Comparison of ENCODE assay signal across 8 cellular contexts in the genomic region with DNA sequence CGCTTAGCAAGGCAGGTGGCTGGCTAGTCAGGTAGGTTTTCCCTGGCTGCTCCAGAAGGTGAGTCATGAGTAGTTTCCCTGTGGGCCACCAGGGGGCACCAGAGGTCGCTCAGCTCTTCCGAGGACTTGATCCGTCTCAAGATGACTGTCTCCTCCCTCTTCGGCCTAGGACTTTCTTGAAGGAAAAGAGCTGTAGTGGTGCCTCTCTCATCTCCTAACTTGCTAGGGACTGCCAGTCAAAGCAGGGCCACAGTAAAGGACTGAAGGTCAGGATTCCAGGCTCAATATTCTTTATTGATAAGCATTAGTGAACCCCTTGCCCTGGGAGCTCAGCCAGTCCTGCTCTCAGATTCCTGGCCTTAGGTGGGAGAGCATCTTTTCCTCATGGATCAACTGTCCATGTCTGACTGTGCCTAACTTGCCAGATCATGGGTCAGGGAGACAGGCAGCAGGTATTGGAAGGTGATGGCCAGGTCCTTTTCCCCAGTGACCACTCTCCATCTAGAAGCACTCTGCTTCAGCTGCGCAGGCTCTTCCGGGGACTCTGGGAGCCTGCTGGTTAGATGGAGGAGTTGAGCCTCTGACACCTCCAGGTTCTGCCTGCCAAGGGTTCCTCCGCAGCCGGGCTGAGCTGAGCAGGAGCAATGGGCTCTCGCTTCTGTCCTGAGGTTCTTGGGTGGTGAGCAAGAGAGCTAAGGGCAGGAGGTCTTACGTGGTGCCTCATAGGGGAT. TPM values are rescaled to one million over a fixed set of nuclear protein-coding genes. Genes with fewer than 3 reads are reported as not detected.
DNase-seq lines count a peak whose midpoint lies in the region; FAIRE-seq and TF ChIP-seq lines count a peak whose summit lies in the region.

No MANE protein-coding gene starts in this region.

- peak; percentile 81 for DNase-seq in AG10803 (ENCODE audit: low read depth)
- peak; percentile 92 for DNase-seq in H7
- peak; percentile 78 for DNase-seq in NCI-H82 (lab: John Stamatoyannopoulos, UW)
- peak; percentile 30 to 51 for DNase-seq in activated CD8-positive, alpha-beta memory T cell treated with anti-CD3 and anti-CD28 coated beads for 1 hour (ENCODE audit: extremely low read depth in 1 of 2, low read depth in 1 of 2)
- DNase-seq in H1 (ENCODE audit: low read depth in 1 of 2, low spot score in 2 of 2) = peak in 1 of 2 experiments; percentile 76
- DNase-seq in mucosa of gallbladder (ENCODE audit: low spot score) = peak; percentile 76
- DNase-seq in NK-92 treated with Interleukin-12 subunit alpha and Interleukin-12 subunit beta, amount 100 ng/mL, for 24 hours (lab: John Stamatoyannopoulos, UW) = no peak

- H3K4me1 Mint-ChIP-seq in stimulated activated naive CD8-positive, alpha-beta T cell treated with anti-CD3 and anti-CD28 coated beads, Interleukin-15, Interleukin-2, amounts not matched to agents 100 ng/mL and 50 ng/mL, for 24 hours (ENCODE audit: low read depth) = peaks cover 70% of the 10 kb centered on the region

- H3K18ac ChIP-seq in H1 (ENCODE audit: extremely low read depth, low read length) = no peak overlapping the region

- peaks cover 2% of the 10 kb centered on the region; the same call in 1 of the 2 replicates for H3K79me1 ChIP-seq in H1 (ENCODE audit: low read depth, low read length)

- no peaks in the 10 kb centered on the region for H3K27me3 Mint-ChIP-seq in stimulated activated naive CD8-positive, alpha-beta T cell treated with anti-CD3 and anti-CD28 coated beads, Interleukin-15, Interleukin-2, amounts not matched to agents 100 ng/mL and 50 ng/mL, for 24 hours

- H3K4me2 ChIP-seq in H1 (ENCODE audit: insufficient read depth in 1 of 2, low read depth in 2 of 2, low read length in 2 of 2) = 0 out of 4 replicates have a peak overlapping the region, but pooled peaks of 1 of the 2 experiments have one; percentile 21

- no peak for TF ChIP-seq EP300 in H1 (IDR thresholded peaks at IDR 0.05; ENCODE audit: borderline replicate concordance in 1 of 2, low read depth in 2 of 2, low read length in 2 of 2)

- H3K4ac ChIP-seq in H1 (replicated peaks; ENCODE audit: insufficient read length, low read depth, low read length) = no peak overlapping the region

- peak overlapping the region; percentile 34 for H3K4me3 Mint-ChIP-seq in stimulated activated naive CD8-positive, alpha-beta T cell treated with anti-CD3 and anti-CD28 coated beads, Interleukin-15, Interleukin-2, amounts not matched to agents 100 ng/mL and 50 ng/mL, for 24 hours

- no peak overlapping the region; the same call in 1 of the 2 replicates for H4K8ac ChIP-seq in H1 (ENCODE audit: extremely low read depth, insufficient read depth, low read length)

- H3K23me2 ChIP-seq in H1 (ENCODE audit: low read depth, low read length) = peaks cover 8% of the 10 kb centered on the region; the same call in 1 of the 2 replicates

- WGBS in H1 (ENCODE audit: extremely low coverage in 1 of 2, insufficient coverage in 1 of 2, insufficient read length in 1 of 2, insufficient replicate concordance in 2 of 2, low coverage in 1 of 2, low lambda C conversion rate in 2 of 2, missing lambda C conversion rate in 1 of 2), 2 experiments = 61% methylated on average over 11 of the region's 11 CpGs; no CpG with 5 or more reads in 1 of the 2 experiments

- H2BK20ac ChIP-seq in H1 (ENCODE audit: low read length) = 0 out of 2 replicates have a peak overlapping the region, but pooled peaks have one; percentile 3

- peak; percentile 65 to 76 for TF ChIP-seq RAD21 in H1 (IDR thresholded peaks at IDR 0.05 in 1 of 2, conservative IDR thresholded peaks at IDR 0.05 in 1 of 2; ENCODE audit: low read depth in 2 of 2, low read length in 2 of 2)

- H3K27ac ChIP-seq in H1 (ENCODE audit: low read depth, low read length) = no peak overlapping the region

- H2BK5ac ChIP-seq in H1 (ENCODE audit: low read depth, low read length) = no peak overlapping the region

- H3K27ac Mint-ChIP-seq in stimulated activated naive CD8-positive, alpha-beta T cell treated with anti-CD3 and anti-CD28 coated beads, Interleukin-15, Interleukin-2, amounts not matched to agents 100 ng/mL and 50 ng/mL, for 24 hours = peak overlapping the region; percentile 70

- H2BK15ac ChIP-seq in H1 (ENCODE audit: low read length) = no peak overlapping the region

- peak overlapping the region; percentile 21; the same call in 1 of the 2 replicates for H2BK12ac ChIP-seq in H1 (ENCODE audit: low read depth, low read length)

- CTCF ChIA-PET in H1 (lab: Charles Lee; ENCODE audit: partially characterized antibody) = interaction anchor here (0.9 to 20.0 kb wide), 27 partner anchors 9 to 355 kb away, joined by 3 to 1305 read pairs (median 5); partner anchors contain the start of genes CLCF1, PPP1CA, RAD9A and SSH3

- no peaks in the 10 kb centered on the region for H3K36me3 Mint-ChIP-seq in stimulated activated naive CD8-positive, alpha-beta T cell treated with anti-CD3 and anti-CD28 coated beads, Interleukin-15, Interleukin-2, amounts not matched to agents 100 ng/mL and 50 ng/mL, for 24 hours (ENCODE audit: low read depth)

- no peak overlapping the region for H3K56ac ChIP-seq in H1 (replicated peaks; ENCODE audit: insufficient read length, low read depth, low read length)

- H3K9me3 Mint-ChIP-seq in stimulated activated naive CD8-positive, alpha-beta T cell treated with anti-CD3 and anti-CD28 coated beads, Interleukin-15, Interleukin-2, amounts not matched to agents 100 ng/mL and 50 ng/mL, for 24 hours = no peaks in the 10 kb centered on the region

- no peak for TF ChIP-seq POLR2A in H1 (IDR thresholded peaks at IDR 0.05; ENCODE audit: control extremely low read depth in 1 of 2, low read depth in 2 of 2, low read length in 2 of 2)

- H4K5ac ChIP-seq in H1 (ENCODE audit: insufficient read length, low read depth, low read length) = no peak overlapping the region

- no peak overlapping the region for H4K91ac ChIP-seq in H1 (replicated peaks; ENCODE audit: insufficient read length, low read length)

- peak; percentile 93 for TF ChIP-seq CTCF in AG10803 (conservative IDR thresholded peaks at IDR 0.05; ENCODE audit: low read length)
- TF ChIP-seq CTCF in H1 (IDR thresholded peaks at IDR 0.05; ENCODE audit: control extremely low read depth in 1 of 3, insufficient read depth in 1 of 3, low read depth in 1 of 3, low read length in 3 of 3) = peak; percentile 84 to 97 (median 89)

- FAIRE-seq in H1 (lab: Jason Lieb, UNC) = no peak

- POLR2A ChIA-PET in H1 (lab: Charles Lee; ENCODE audit: partially characterized antibody) = interaction anchor here (0.5 to 2.5 kb wide), 14 partner anchors 19 to 965 kb away, joined by 3 to 8 read pairs (median 3); partner anchors contain the start of gene RAD9A

- peaks cover 0 to 18% (median 13%) of the 10 kb centered on the region in 4 experiments; a peak in 6 of 7 replicates for H3K4me1 ChIP-seq in H1 (replicated peaks in 1 of 4; ENCODE audit: control insufficient read depth in 3 of 4, insufficient read depth in 4 of 4, low read length in 3 of 4)

- no peaks in the 10 kb centered on the region for H3K79me2 ChIP-seq in H1 (ENCODE audit: control insufficient read depth in 1 of 2, insufficient read depth in 2 of 2, low read length in 2 of 2)

- H3K27me3 ChIP-seq in H7 (ENCODE audit: control insufficient read depth, insufficient read depth, low read length) = no peaks in the 10 kb centered on the region
- H3K27me3 ChIP-seq in H1 (replicated peaks in 1 of 4; ENCODE audit: control insufficient read depth in 3 of 4, extremely low read depth in 1 of 4, insufficient read depth in 3 of 4, low read length in 3 of 4) = no peaks in the 10 kb centered on the region

- H3K36me3 ChIP-seq in H7 (replicated peaks; ENCODE audit: control insufficient read depth, insufficient read depth, low read length) = no peaks in the 10 kb centered on the region
- no peaks in the 10 kb centered on the region for H3K36me3 ChIP-seq in H1 (ENCODE audit: control insufficient read depth in 2 of 4, insufficient read depth in 4 of 4, low read length in 3 of 4)

- no peak overlapping the region for H2BK120ac ChIP-seq in H1 (replicated peaks; ENCODE audit: low read depth, low read length)

- H3K14ac ChIP-seq in H1 (ENCODE audit: insufficient read length) = no peak overlapping the region

- H3K23ac ChIP-seq in H1 (ENCODE audit: insufficient read length) = no peak overlapping the region

- H2AK5ac ChIP-seq in H1 (ENCODE audit: low read depth, low read length) = no peak overlapping the region

- no peak overlapping the region for H2AFZ ChIP-seq in H1 (ENCODE audit: low read length)

- H3K4me3 ChIP-seq in AG10803 (ENCODE audit: low read length) (peak overlapping the region; percentile 29), H7 (ENCODE audit: insufficient read depth, low read depth, low read length) (no peak overlapping the region), H1 (ENCODE audit: extremely low read depth in 1 of 4, insufficient read depth in 2 of 4, low read depth in 3 of 4, low read length in 4 of 4) (no peak overlapping the region)

- H4K20me1 ChIP-seq in H1 (replicated peaks in 1 of 2; ENCODE audit: control insufficient read depth in 1 of 2, insufficient read depth in 2 of 2, low read length in 2 of 2) = peaks cover 0 to 3% of the 10 kb centered on the region in 2 experiments

- no peak overlapping the region for H3K9ac ChIP-seq in H1 (replicated peaks in 1 of 4; ENCODE audit: extremely low read depth in 1 of 4, low read depth in 3 of 4, low read length in 3 of 4)

- H3K9me3 ChIP-seq in H1 (ENCODE audit: insufficient read depth in 2 of 2, low read depth in 1 of 2, low read length in 1 of 2) = no peaks in the 10 kb centered on the region

RNA-seq across cellular contexts. Expression of gene POLD4, which starts 1.9 kb away (rescaled TPM):
- 49.8 and 53.9 TPM in 2 replicates for total RNA-seq in H7 (2014; rRNA removed; shearing (Covaris generic))
- 18.5 and 21.2 TPM in 2 replicates for total RNA-seq in H1 (2021; fragmentation: NEBNext Ultra II Directional; extraction: Animal tissue kit (Norgen Biotek cat#: 25700))
- polyA plus RNA-seq in H1 (2011; rRNA removed) = 46.7 and 72.0 TPM in 2 replicates
- 40.6 TPM for polyA plus RNA-seq in H1 (2011; cell fraction: cytosol; rRNA removed)
- 35.3 TPM for polyA plus RNA-seq in H1 (2011; cell fraction: nucleus; rRNA removed)
- 18.8 to 31.5 TPM (median 27.6 TPM) in 4 replicates for polyA plus RNA-seq in H1 (2012, experiment 1 of 2)
- polyA plus RNA-seq in H1 (2012, experiment 2 of 2) = 33.8 TPM
- 25.0 TPM for polyA plus RNA-seq in H1 (2013, experiment 1 of 2)
- polyA plus RNA-seq in H1 (2013, experiment 2 of 2) = 25.1 TPM
- polyA minus RNA-seq in H1 (2011; rRNA and poly(A)+ RNA removed) = 6.8 and 7.2 TPM in 2 replicates
- 12.2 TPM for polyA minus RNA-seq in H1 (2011; cell fraction: cytosol; rRNA and poly(A)+ RNA removed)
- 11.0 TPM for polyA minus RNA-seq in H1 (2011; cell fraction: nucleus; rRNA and poly(A)+ RNA removed)
- 87.5 TPM for total RNA-seq in mucosa of gallbladder

RNA-seq across cellular contexts. Expression of gene CLCF1, which starts 22.0 kb away (rescaled TPM):
- total RNA-seq in H7 (2014; rRNA removed; shearing (Covaris generic)) = 3.7 and 4.4 TPM in 2 replicates
- total RNA-seq in H1 (2021; fragmentation: NEBNext Ultra II Directional; extraction: Animal tissue kit (Norgen Biotek cat#: 25700)) = 0.32 and 0.57 TPM in 2 replicates
- polyA plus RNA-seq in H1 (2011; rRNA removed) = 1.2 and 2.6 TPM in 2 replicates
- 1.0 TPM for polyA plus RNA-seq in H1 (2011; cell fraction: cytosol; rRNA removed)
- 2.7 TPM for polyA plus RNA-seq in H1 (2011; cell fraction: nucleus; rRNA removed)
- polyA plus RNA-seq in H1 (2012, experiment 1 of 2) = 0.81 to 1.2 TPM (median 1.0 TPM) in 4 replicates
- polyA plus RNA-seq in H1 (2012, experiment 2 of 2) = 0.81 TPM
- 0.95 TPM for polyA plus RNA-seq in H1 (2013, experiment 1 of 2)
- 0.66 TPM for polyA plus RNA-seq in H1 (2013, experiment 2 of 2)
- polyA minus RNA-seq in H1 (2011; rRNA and poly(A)+ RNA removed) = 0.54 TPM in 2 replicates
- not detected for polyA minus RNA-seq in H1 (2011; cell fraction: cytosol; rRNA and poly(A)+ RNA removed)
- 0.40 TPM for polyA minus RNA-seq in H1 (2011; cell fraction: nucleus; rRNA and poly(A)+ RNA removed)
- total RNA-seq in mucosa of gallbladder = 4.0 TPM

RNA-seq across cellular contexts. Expression of gene RAD9A, which starts 40.3 kb away (rescaled TPM):
- 20.2 and 27.0 TPM in 2 replicates for total RNA-seq in H7 (2014; rRNA removed; shearing (Covaris generic))
- total RNA-seq in H1 (2021; fragmentation: NEBNext Ultra II Directional; extraction: Animal tissue kit (Norgen Biotek cat#: 25700)) = 20.8 and 22.2 TPM in 2 replicates
- polyA plus RNA-seq in H1 (2011; rRNA removed) = 25.5 and 29.6 TPM in 2 replicates
- polyA plus RNA-seq in H1 (2011; cell fraction: cytosol; rRNA removed) = 25.1 TPM
- polyA plus RNA-seq in H1 (2011; cell fraction: nucleus; rRNA removed) = 76.6 TPM
- 19.7 to 23.9 TPM (median 22.6 TPM) in 4 replicates for polyA plus RNA-seq in H1 (2012, experiment 1 of 2)
- 19.6 TPM for polyA plus RNA-seq in H1 (2012, experiment 2 of 2)
- 19.6 TPM for polyA plus RNA-seq in H1 (2013, experiment 1 of 2)
- polyA plus RNA-seq in H1 (2013, experiment 2 of 2) = 18.6 TPM
- polyA minus RNA-seq in H1 (2011; rRNA and poly(A)+ RNA removed) = 5.9 and 10.4 TPM in 2 replicates
- 10.0 TPM for polyA minus RNA-seq in H1 (2011; cell fraction: cytosol; rRNA and poly(A)+ RNA removed)
- 17.6 TPM for polyA minus RNA-seq in H1 (2011; cell fraction: nucleus; rRNA and poly(A)+ RNA removed)
- total RNA-seq in mucosa of gallbladder = 45.0 TPM

RNA-seq across cellular contexts. Expression of gene SSH3, which starts 48.1 kb away (rescaled TPM):
- 23.6 and 30.2 TPM in 2 replicates for total RNA-seq in H7 (2014; rRNA removed; shearing (Covaris generic))
- total RNA-seq in H1 (2021; fragmentation: NEBNext Ultra II Directional; extraction: Animal tissue kit (Norgen Biotek cat#: 25700)) = 19.8 and 23.6 TPM in 2 replicates
- polyA plus RNA-seq in H1 (2011; rRNA removed) = 16.9 and 23.6 TPM in 2 replicates
- 19.8 TPM for polyA plus RNA-seq in H1 (2011; cell fraction: cytosol; rRNA removed)
- 80.6 TPM for polyA plus RNA-seq in H1 (2011; cell fraction: nucleus; rRNA removed)
- polyA plus RNA-seq in H1 (2012, experiment 1 of 2) = 23.8 to 38.6 TPM (median 31.8 TPM) in 4 replicates
- polyA plus RNA-seq in H1 (2012, experiment 2 of 2) = 16.9 TPM
- 49.3 TPM for polyA plus RNA-seq in H1 (2013, experiment 1 of 2)
- 53.9 TPM for polyA plus RNA-seq in H1 (2013, experiment 2 of 2)
- 6.9 and 9.6 TPM in 2 replicates for polyA minus RNA-seq in H1 (2011; rRNA and poly(A)+ RNA removed)
- 12.3 TPM for polyA minus RNA-seq in H1 (2011; cell fraction: cytosol; rRNA and poly(A)+ RNA removed)
- polyA minus RNA-seq in H1 (2011; cell fraction: nucleus; rRNA and poly(A)+ RNA removed) = 14.5 TPM
- total RNA-seq in mucosa of gallbladder = 107 TPM

RNA-seq across cellular contexts. Expression of gene PPP1CA, which starts 50.2 kb away (rescaled TPM):
- total RNA-seq in H7 (2014; rRNA removed; shearing (Covaris generic)) = 246 and 314 TPM in 2 replicates
- 198 and 210 TPM in 2 replicates for total RNA-seq in H1 (2021; fragmentation: NEBNext Ultra II Directional; extraction: Animal tissue kit (Norgen Biotek cat#: 25700))
- polyA plus RNA-seq in H1 (2011; rRNA removed) = 359 and 430 TPM in 2 replicates
- polyA plus RNA-seq in H1 (2011; cell fraction: cytosol; rRNA removed) = 274 TPM
- 218 TPM for polyA plus RNA-seq in H1 (2011; cell fraction: nucleus; rRNA removed)
- polyA plus RNA-seq in H1 (2012, experiment 1 of 2) = 139 to 201 TPM (median 197 TPM) in 4 replicates
- polyA plus RNA-seq in H1 (2012, experiment 2 of 2) = 283 TPM
- polyA plus RNA-seq in H1 (2013, experiment 1 of 2) = 157 TPM
- polyA plus RNA-seq in H1 (2013, experiment 2 of 2) = 156 TPM
- polyA minus RNA-seq in H1 (2011; rRNA and poly(A)+ RNA removed) = 140 and 166 TPM in 2 replicates
- polyA minus RNA-seq in H1 (2011; cell fraction: cytosol; rRNA and poly(A)+ RNA removed) = 98.8 TPM
- polyA minus RNA-seq in H1 (2011; cell fraction: nucleus; rRNA and poly(A)+ RNA removed) = 65.8 TPM
- total RNA-seq in mucosa of gallbladder = 140 TPM
